ENCODE assay signal across 18 cellular contexts in the genomic region with DNA sequence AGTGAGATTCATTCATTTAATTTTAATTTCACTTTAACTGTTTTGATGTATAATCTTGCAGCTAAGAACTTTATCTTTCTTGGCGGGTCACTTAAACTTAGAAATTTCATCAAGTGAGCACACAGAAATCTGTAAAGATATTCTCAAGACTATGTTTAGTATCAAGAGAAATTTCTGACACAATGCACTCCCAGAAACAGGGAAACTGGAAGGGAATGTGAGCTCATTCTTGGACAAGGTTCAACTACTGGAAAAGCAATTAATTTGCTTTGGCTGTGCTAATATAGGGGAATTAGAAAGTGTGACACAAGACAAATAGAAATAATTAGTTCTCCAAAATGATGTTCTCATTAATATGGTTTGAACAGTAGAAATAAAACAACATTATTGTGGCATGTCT.
A peak's percentile ranks its signal among the peaks of the same experiment; 100 is the strongest.
DNase-seq lines count a peak whose midpoint lies in the region; ATAC-seq, FAIRE-seq and TF ChIP-seq lines count a peak whose summit lies in the region.
"Had no signal": no experiment of that assay in that cellular context is flagged by ENCODE, and none has a peak within 500 bp of the region (broad histone marks: within the 10 kb centered on the region; RNA-seq: fewer than 3 reads in every experiment).

No MANE protein-coding gene starts in this region.

- TF ChIP-seq CTCF in right atrium auricular region (IDR thresholded peaks at IDR 0.05) = no peak
- TF ChIP-seq CTCF in endothelial cell of umbilical vein (IDR thresholded peaks at IDR 0.05; ENCODE audit: extremely low read depth in 1 of 2, insufficient read depth in 1 of 2, low read depth in 1 of 2, low read length in 2 of 2) = no peak

- no peak overlapping the region for H2AFZ ChIP-seq in endothelial cell of umbilical vein (ENCODE audit: low read depth, low read length)

- POLR2A ChIA-PET in endothelial cell of umbilical vein (lab: Charles Lee) = no interaction called here

- H4K20me1 ChIP-seq in endothelial cell of umbilical vein (replicated peaks; ENCODE audit: control insufficient read depth, extremely low read depth, insufficient read depth, low read length) = no peaks in the 10 kb centered on the region

- no peaks in the 10 kb centered on the region for H3K4me1 ChIP-seq in right atrium auricular region
- H3K4me1 ChIP-seq in endothelial cell of umbilical vein (ENCODE audit: control insufficient read depth, extremely low read depth, insufficient read depth, low read length) = no peaks in the 10 kb centered on the region
- H3K4me1 ChIP-seq: Caco-2 had no signal

- H3K27ac ChIP-seq in right atrium auricular region (no peak overlapping the region), endothelial cell of umbilical vein (ENCODE audit: insufficient read depth, low read depth, low read length) (no peak overlapping the region)
- H3K27ac ChIP-seq: RWPE1 had no signal

- CTCF ChIA-PET in endothelial cell of umbilical vein (lab: Charles Lee) = no interaction called here

- no TSS peak for BruUV-seq in endothelial cell of umbilical vein (replicated peaks; lab: Mats Ljungman, UMichigan)

- no peak overlapping the region for H3K4me3 ChIP-seq in right atrium auricular region
- H3K4me3 ChIP-seq in endothelial cell of umbilical vein (replicated peaks in 1 of 3; ENCODE audit: insufficient read depth in 1 of 3, low read depth in 1 of 3, low read length in 3 of 3) = no peak overlapping the region

- no peak for FAIRE-seq in endothelial cell of umbilical vein (lab: Jason Lieb, UNC)
- FAIRE-seq: G401.6, GM12892, H1 had no signal

- DNase-seq in left ventricle myocardium superior = no peak
- DNase-seq in right atrium auricular region (ENCODE audit: low spot score) = no peak
- peak; percentile 35 for DNase-seq in NCI-H69 (lab: John Stamatoyannopoulos, UW)
- peak; percentile 42 for DNase-seq in endothelial cell of umbilical vein (ENCODE audit: low read depth, low spot score)
- no peak for DNase-seq in amygdala (lab: John Stamatoyannopoulos, UW)
- DNase-seq in left lobe of liver (ENCODE audit: low spot score) = no peak
- DNase-seq: Caco-2; CD4-positive, CD25-positive, alpha-beta regulatory T cell; DMS153; KG1; NCI-H1105 treated with DMSO at 0.1 percent for 48 hours; NK-92 treated with Interleukin-12 subunit alpha and Interleukin-12 subunit beta, amount 100 ng/mL, for 24 hours had no signal

- no peak for TF ChIP-seq POLR2A in endothelial cell of umbilical vein (IDR thresholded peaks at IDR 0.05; ENCODE audit: low read depth, low read length)

- no peak overlapping the region for H3K9ac ChIP-seq in endothelial cell of umbilical vein (replicated peaks; ENCODE audit: extremely low read depth, insufficient read depth, low read length)

- H3K4me2 ChIP-seq in endothelial cell of umbilical vein (ENCODE audit: insufficient read depth, low read length) = no peak overlapping the region

- ATAC-seq in left ventricle myocardium superior (peak; percentile 45), left lobe of liver (no peak), GM19023 (IDR thresholded peaks at IDR 0.05; ENCODE audit: unreplicated experiment) (no peak)
- ATAC-seq: HCT116 had no signal

- H3K9me3 ChIP-seq in right atrium auricular region (no peaks in the 10 kb centered on the region), endothelial cell of umbilical vein (replicated peaks; ENCODE audit: control insufficient read depth, insufficient read depth, low read length) (no peaks in the 10 kb centered on the region)
- H3K9me3 ChIP-seq: Caco-2 had no signal

- H3K27me3 ChIP-seq in right atrium auricular region = no peaks in the 10 kb centered on the region
- no peaks in the 10 kb centered on the region for H3K27me3 ChIP-seq in endothelial cell of umbilical vein (ENCODE audit: control insufficient read depth in 2 of 2, insufficient read depth in 2 of 2, low read length in 2 of 2)

- intact Hi-C loops in left ventricle myocardium superior (cut with micrococcal nuclease) = no loop called here
- intact Hi-C loops in endothelial cell of umbilical vein (cut with micrococcal nuclease) = no loop called here

- no peaks in the 10 kb centered on the region for H3K36me3 ChIP-seq in right atrium auricular region
- H3K36me3 ChIP-seq in endothelial cell of umbilical vein (ENCODE audit: control insufficient read depth in 2 of 2, extremely low read depth in 1 of 2, insufficient read depth in 2 of 2, low read length in 2 of 2) = no peaks in the 10 kb centered on the region

- H3K79me2 ChIP-seq in endothelial cell of umbilical vein (ENCODE audit: control insufficient read depth, insufficient read depth, low read length) = no peaks in the 10 kb centered on the region

- H3K9me1 ChIP-seq in endothelial cell of umbilical vein (replicated peaks; ENCODE audit: control insufficient read depth, extremely low read depth, insufficient read depth, low read length) = no peaks in the 10 kb centered on the region

- dilution Hi-C loops in endothelial cell of umbilical vein (cut with MboI; ENCODE audit: extremely low pct_ligation_motif_present, low sequenced_read_pairs) = no loop called here

TF ChIP-seq in endothelial cell of umbilical vein, 7 proteins besides CTCF, POLR2A, EP300 and RAD21:
- no peak for TF ChIP-seq GATA2 (IDR thresholded peaks at IDR 0.05; ENCODE audit: insufficient read depth, insufficient read length, low read depth, low read length)
- no peak for TF ChIP-seq MYC (IDR thresholded peaks at IDR 0.05; ENCODE audit: low read depth, low read length)
- TF ChIP-seq, protein P1, sequence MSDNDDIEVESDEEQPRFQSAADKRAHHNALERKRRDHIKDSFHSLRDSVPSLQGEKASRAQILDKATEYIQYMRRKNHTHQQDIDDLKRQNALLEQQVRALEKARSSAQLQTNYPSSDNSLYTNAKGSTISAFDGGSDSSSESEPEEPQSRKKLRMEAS (IDR thresholded peaks at IDR 0.05; ENCODE audit: insufficient read depth, insufficient read length) = no peak
- TF ChIP-seq JUN (IDR thresholded peaks at IDR 0.05; ENCODE audit: borderline replicate concordance, insufficient read depth, insufficient read length, low read depth) = no peak
- no peak for TF ChIP-seq POLR2AphosphoS5 (IDR thresholded peaks at IDR 0.05; ENCODE audit: insufficient read depth, low read depth, low read length)
- TF ChIP-seq EZH2 (IDR thresholded peaks at IDR 0.05; ENCODE audit: borderline replicate concordance, low read depth, low read length, severe bottlenecking) = no peak
- no peak for TF ChIP-seq FOS (IDR thresholded peaks at IDR 0.05; ENCODE audit: borderline replicate concordance, insufficient read depth, low read length)
TF ChIP-seq in endothelial cell of umbilical vein: peak in this region for 0.

Comparison
In these comparisons a context has a peak if more than half of its experiments do, and no peak if none do; other contexts are left out.
1. DNase-seq: peak in NCI-H69 (single experiment) and endothelial cell of umbilical vein (single experiment); none in left ventricle myocardium superior (single experiment), right atrium auricular region (single experiment), amygdala (0 of 56) and left lobe of liver (single experiment).